Comparison of ENCODE assay signal across 10 cellular contexts in the genomic region with DNA sequence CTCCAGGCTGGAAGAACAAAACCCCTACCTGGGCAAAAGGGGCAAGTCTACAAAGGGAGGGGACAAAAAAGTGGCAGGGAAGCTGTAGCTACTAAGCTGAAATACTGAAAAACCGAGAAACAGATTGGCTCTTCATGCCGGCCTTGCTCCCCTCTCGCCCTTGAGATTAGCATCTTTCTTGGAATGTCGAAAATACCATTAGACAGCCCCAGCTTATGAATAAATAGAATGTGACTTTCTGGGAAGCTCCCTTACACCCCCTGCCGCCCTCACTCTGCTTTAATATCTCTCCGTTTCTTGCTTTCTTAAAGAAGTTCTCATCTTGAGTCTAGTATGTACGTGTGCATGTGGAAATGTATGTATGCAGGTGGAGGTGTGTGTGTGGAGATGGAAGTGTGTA. TPM values are rescaled to one million over a fixed set of nuclear protein-coding genes. Genes with fewer than 3 reads are reported as not detected.
A peak's percentile ranks its signal among the peaks of the same experiment; 100 is the strongest.
DNase-seq lines count a peak whose midpoint lies in the region; ATAC-seq and TF ChIP-seq lines count a peak whose summit lies in the region.
"Had no signal": no experiment of that assay in that cellular context is flagged by ENCODE, and none has a peak within 500 bp of the region (broad histone marks: within the 10 kb centered on the region; RNA-seq: fewer than 3 reads in every experiment).

No MANE protein-coding gene starts in this region.

- dilution Hi-C loops in IMR-90 (cut with HindIII; ENCODE audit: low sequenced_read_pairs, unreplicated experiment) = no loop called here

- intact Hi-C loops in IMR-90 (cut with micrococcal nuclease) (no loop called here), body of pancreas (cut with DNase I) (no loop called here)

- DNase-seq in IMR-90 (no peak), body of pancreas (no peak), NK-92 (lab: John Stamatoyannopoulos, UW; ENCODE audit: unreplicated experiment) (no peak), NCI-H187 treated with DMSO at 0.1 percent for 48 hours (lab: John Stamatoyannopoulos, UW) (no peak), SHP77 treated with DMSO at 0.1 percent for 48 hours (lab: John Stamatoyannopoulos, UW) (no peak)
- DNase-seq: activated B cell treated with CpG ODN at 0.5 μM for 24 hours, NCI-H2171 treated with DMSO at 0.1 percent for 48 hours had no signal

- in situ Hi-C loops in IMR-90 (cut with MboI; ENCODE audit: low sequenced_read_pairs) = no loop called here

- WGBS in IMR-90 (ENCODE audit: extremely low coverage in 2 of 2, insufficient read length in 1 of 2), 2 experiments = no CpG with 5 or more reads among the region's 7 CpGs
- WGBS in body of pancreas, 2 donors = 57 to 81% methylated on average over 7 of the region's 7 CpGs

- peak overlapping the region; percentile 67 for H3K14ac ChIP-seq in IMR-90 (replicated peaks; ENCODE audit: low read depth, low read length)

- POLR2A ChIA-PET in IMR-90 (lab: Charles Lee; ENCODE audit: unreplicated experiment) = no interaction called here

- H3K79me1 ChIP-seq in IMR-90 (ENCODE audit: low read depth in 1 of 2, low read length in 2 of 2) = peaks cover 0 to 12% of the 10 kb centered on the region in 2 experiments; a peak in 2 of 4 replicates

- peak overlapping the region; percentile 94 for H4K5ac ChIP-seq in IMR-90 (ENCODE audit: low read depth, low read length)

- H3K9me1 ChIP-seq in IMR-90 (ENCODE audit: insufficient read depth, low read length) = peaks cover 25% of the 10 kb centered on the region

- peak overlapping the region; percentile 86 to 92 for H4K8ac ChIP-seq in IMR-90 (ENCODE audit: low read depth in 2 of 2, low read length in 2 of 2)

- no peak overlapping the region for H3K9ac ChIP-seq in IMR-90 (ENCODE audit: low read depth, low read length)
- no peak overlapping the region for H3K9ac ChIP-seq in muscle layer of colon (ENCODE audit: low read length)

- TF ChIP-seq CTCF in IMR-90 (conservative IDR thresholded peaks at IDR 0.05; ENCODE audit: low read depth, low read length) (no peak), body of pancreas (IDR thresholded peaks at IDR 0.05) (no peak)

- peak overlapping the region; percentile 82 for H4K91ac ChIP-seq in IMR-90 (ENCODE audit: insufficient read depth, low read depth, low read length)

- H3K27ac ChIP-seq in ACC112 (ENCODE audit: low read depth, low read length) (peak overlapping the region; percentile 76), IMR-90 (ENCODE audit: insufficient read depth, low read length) (peak overlapping the region; percentile 88), body of pancreas (peak overlapping the region in 3 of 4 donors; percentile 58 to 71 (median 66)), muscle layer of colon (ENCODE audit: low read depth, low read length) (peak overlapping the region; percentile 67)

- H3K79me2 ChIP-seq in ACC112 (ENCODE audit: control insufficient read depth, insufficient read depth, low read length, unreplicated experiment) = no peaks in the 10 kb centered on the region

- H3K4me3 ChIP-seq in ACC112 (ENCODE audit: low read depth, low read length) (no peak overlapping the region), IMR-90 (ENCODE audit: insufficient read depth, low read depth, low read length) (no peak overlapping the region), body of pancreas (no peak overlapping the region), muscle layer of colon (ENCODE audit: low read depth in 1 of 2, low read length in 2 of 2) (no peak overlapping the region)

- H3K23ac ChIP-seq in IMR-90 (ENCODE audit: low read depth, low read length) = peak overlapping the region; percentile 61

- peak overlapping the region; percentile 81 for H2BK15ac ChIP-seq in IMR-90 (ENCODE audit: low read depth, low read length)

- H2AK9ac ChIP-seq in IMR-90 (replicated peaks; ENCODE audit: low read depth, low read length, poor library complexity) = peak overlapping the region; percentile 89

- H2BK20ac ChIP-seq in IMR-90 (ENCODE audit: low read depth, low read length) = peak overlapping the region; percentile 58

- peak overlapping the region; percentile 85 for H2BK5ac ChIP-seq in IMR-90 (ENCODE audit: low read depth, low read length, poor library complexity, severe bottlenecking)

- H3K4ac ChIP-seq in IMR-90 (ENCODE audit: low read depth, low read length) = peak overlapping the region; percentile 81

- H2AK5ac ChIP-seq in IMR-90 (ENCODE audit: low read depth, low read length) = peak overlapping the region; percentile 91

- TF ChIP-seq POLR2A in IMR-90 (IDR thresholded peaks at IDR 0.05; ENCODE audit: low read depth, low read length) (no peak), body of pancreas (IDR thresholded peaks at IDR 0.05) (no peak)

- no peak overlapping the region for H3K4me2 ChIP-seq in IMR-90 (ENCODE audit: low read depth, low read length)

- H3K36me3 ChIP-seq in ACC112 (ENCODE audit: insufficient read depth, low read length) = no peaks in the 10 kb centered on the region
- H3K36me3 ChIP-seq in IMR-90 (ENCODE audit: control insufficient read depth, insufficient read depth, low read length) = no peaks in the 10 kb centered on the region
- no peaks in the 10 kb centered on the region for H3K36me3 ChIP-seq in body of pancreas (replicated peaks in 1 of 2; ENCODE audit: insufficient read depth in 1 of 2, low read depth in 2 of 2)
- H3K36me3 ChIP-seq in muscle layer of colon (ENCODE audit: insufficient read depth, low read length) = no peaks in the 10 kb centered on the region

- peak overlapping the region; percentile 76; the same call in 1 of the 2 replicates for H3K56ac ChIP-seq in IMR-90 (ENCODE audit: extremely low read depth, insufficient read depth, low read length)

- no peaks in the 10 kb centered on the region for H3K9me3 ChIP-seq in IMR-90 (ENCODE audit: control insufficient read depth, insufficient read depth, low read length)
- no peaks in the 10 kb centered on the region for H3K9me3 ChIP-seq in body of pancreas
- no peaks in the 10 kb centered on the region for H3K9me3 ChIP-seq in muscle layer of colon (ENCODE audit: low read length)

- H2BK120ac ChIP-seq in IMR-90 (ENCODE audit: low read depth, low read length) = peak overlapping the region; percentile 92

- H4K20me1 ChIP-seq in IMR-90 (ENCODE audit: insufficient read depth, low read length) = no peaks in the 10 kb centered on the region

- BruUV-seq in IMR-90 (replicated peaks; lab: Mats Ljungman, UMichigan) = no TSS peak

- H3K27me3 ChIP-seq in ACC112 (ENCODE audit: insufficient read depth, low read length) (no peaks in the 10 kb centered on the region), IMR-90 (ENCODE audit: control insufficient read depth, insufficient read depth, low read length) (no peaks in the 10 kb centered on the region), body of pancreas (no peaks in the 10 kb centered on the region), muscle layer of colon (ENCODE audit: control insufficient read depth in 1 of 2, insufficient read depth in 2 of 2, low read length in 2 of 2) (no peaks in the 10 kb centered on the region)

- H2AFZ ChIP-seq in ACC112 (ENCODE audit: low read length, unreplicated experiment) (peak overlapping the region; percentile 96), IMR-90 (replicated peaks; ENCODE audit: low read length, poor library complexity) (peak overlapping the region; percentile 95)

- ATAC-seq in IMR-90 (ENCODE audit: low read depth) (no peak), body of pancreas (no peak), GM21447 (IDR thresholded peaks at IDR 0.05; ENCODE audit: unreplicated experiment) (no peak)

- TF ChIP-seq RAD21 in IMR-90 (IDR thresholded peaks at IDR 0.05; ENCODE audit: low read length) = no peak

- H3K4me1 ChIP-seq in ACC112 (ENCODE audit: control insufficient read depth, insufficient read depth, low read length, unreplicated experiment) (peaks cover 19% of the 10 kb centered on the region), IMR-90 (ENCODE audit: control insufficient read depth, insufficient read depth, low read length) (peaks cover 11% of the 10 kb centered on the region), body of pancreas (peaks cover 15% of the 10 kb centered on the region), muscle layer of colon (ENCODE audit: insufficient read depth, low read length) (peaks cover 35% of the 10 kb centered on the region)

- peak overlapping the region; percentile 80; the same call in 1 of the 2 replicates for H3K18ac ChIP-seq in IMR-90 (ENCODE audit: low read depth, low read length)

- CTCF ChIA-PET in IMR-90 (lab: Yijun Ruan, JAX) = no interaction called here

TF ChIP-seq in IMR-90, 13 proteins besides CTCF, POLR2A, EP300 and RAD21:
- TF ChIP-seq RCOR1 (IDR thresholded peaks at IDR 0.05; ENCODE audit: insufficient replicate concordance, low read length) (no peak), BHLHE40 (IDR thresholded peaks at IDR 0.05; ENCODE audit: low read depth, low read length) (no peak)
- TF ChIP-seq, protein P1, sequence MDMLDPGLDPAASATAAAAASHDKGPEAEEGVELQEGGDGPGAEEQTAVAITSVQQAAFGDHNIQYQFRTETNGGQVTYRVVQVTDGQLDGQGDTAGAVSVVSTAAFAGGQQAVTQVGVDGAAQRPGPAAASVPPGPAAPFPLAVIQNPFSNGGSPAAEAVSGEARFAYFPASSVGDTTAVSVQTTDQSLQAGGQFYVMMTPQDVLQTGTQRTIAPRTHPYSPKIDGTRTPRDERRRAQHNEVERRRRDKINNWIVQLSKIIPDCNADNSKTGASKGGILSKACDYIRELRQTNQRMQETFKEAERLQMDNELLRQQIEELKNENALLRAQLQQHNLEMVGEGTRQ (IDR thresholded peaks at IDR 0.05; ENCODE audit: low read depth, low read length) = no peak

RNA-seq across cellular contexts. Expression of gene TRAF3IP3, which starts 14.1 kb away (rescaled TPM):
- total RNA-seq in IMR-90 (2012; rRNA removed) (0.18 TPM in 1 of 2 replicates, not detected in the other), body of pancreas (1 to 10 TPM; 3.6 to 4.7 TPM)
- polyA plus RNA-seq in IMR-90 (2012; rRNA removed) = 0.06 and 0.12 TPM in 2 replicates
- polyA plus RNA-seq in IMR-90 (2012; cell fraction: cytosol; rRNA removed) = 0.06 TPM in 1 of 2 replicates, not detected in the other
- polyA plus RNA-seq in IMR-90 (2012; cell fraction: nucleus; rRNA removed; ENCODE audit: low replicate concordance) = 0.03 TPM in 1 of 2 replicates, not detected in the other

RNA-seq across cellular contexts. Expression of gene C1orf74, which starts 14.4 kb away (rescaled TPM):
- total RNA-seq in IMR-90 (2012; rRNA removed) = 4.2 and 4.3 TPM in 2 replicates
- polyA plus RNA-seq in IMR-90 (2012; rRNA removed) = 0.79 and 1.1 TPM in 2 replicates
- polyA plus RNA-seq in IMR-90 (2012; cell fraction: cytosol; rRNA removed) = 0.37 and 0.40 TPM in 2 replicates
- polyA plus RNA-seq in IMR-90 (2012; cell fraction: nucleus; rRNA removed; ENCODE audit: low replicate concordance) = 0.30 and 0.46 TPM in 2 replicates
- 1 to 10 TPM in 1 of 2 donors, under 1 TPM in 1; 0.33 to 1.0 TPM for total RNA-seq in body of pancreas

RNA-seq across cellular contexts. Expression of gene IRF6, which starts 36.0 kb away (rescaled TPM):
- 1.9 and 2.9 TPM in 2 replicates for total RNA-seq in IMR-90 (2012; rRNA removed)
- polyA plus RNA-seq in IMR-90 (2012; rRNA removed) = 1.2 and 1.7 TPM in 2 replicates
- 1.0 and 1.2 TPM in 2 replicates for polyA plus RNA-seq in IMR-90 (2012; cell fraction: cytosol; rRNA removed)
- 1.2 and 1.3 TPM in 2 replicates for polyA plus RNA-seq in IMR-90 (2012; cell fraction: nucleus; rRNA removed; ENCODE audit: low replicate concordance)
- total RNA-seq in body of pancreas = 10 to 100 TPM; 13.2 to 20.0 TPM

RNA-seq across cellular contexts. Expression of gene UTP25, which starts 57.8 kb away (rescaled TPM):
- total RNA-seq in IMR-90 (2012; rRNA removed) = 17.2 and 17.4 TPM in 2 replicates
- polyA plus RNA-seq in IMR-90 (2012; rRNA removed) = 6.9 and 7.1 TPM in 2 replicates
- 1.6 and 1.8 TPM in 2 replicates for polyA plus RNA-seq in IMR-90 (2012; cell fraction: cytosol; rRNA removed)
- 3.3 and 10.9 TPM in 2 replicates for polyA plus RNA-seq in IMR-90 (2012; cell fraction: nucleus; rRNA removed; ENCODE audit: low replicate concordance)
- 1 to 10 TPM; 2.0 to 5.7 TPM for total RNA-seq in body of pancreas
